ENCODE assay signal across 8 cellular contexts in genomic region chr9:5509573-5509972, GRCh38. TPM values are rescaled to one million over a fixed set of nuclear protein-coding genes. Genes with fewer than 3 reads are reported as not detected.
DNase-seq lines count a peak whose midpoint lies in the region; ATAC-seq and FAIRE-seq lines count a peak whose summit lies in the region.

No MANE protein-coding gene starts in this region.

- peak overlapping the region; percentile 100 for H3K27ac ChIP-seq in epithelial cell of prostate

- DNase-seq in EH (ENCODE audit: low read depth) (peak; percentile 100), RCC 7860 (ENCODE audit: low spot score) (peak; percentile 99), epithelial cell of prostate (ENCODE audit: low read depth, low spot score) (no peak), pulmonary artery endothelial cell (ENCODE audit: low read depth, low spot score) (peak; percentile 96), hippocampal formation (lab: John Stamatoyannopoulos, UW) (no peak), MV-4-11 (lab: John Stamatoyannopoulos, UW) (no peak)

- FAIRE-seq in RCC 7860 (lab: Jason Lieb, UNC), result peak; percentile 89

- no peak for ATAC-seq in GM18873 (IDR thresholded peaks at IDR 0.05; ENCODE audit: low FRiP score, unreplicated experiment)
- ATAC-seq in HG02798 (IDR thresholded peaks at IDR 0.05; ENCODE audit: poor library complexity, unreplicated experiment), result no peak

RNA-seq across cellular contexts. Expression of gene PDCD1LG2, which starts 0.8 kb away (rescaled TPM):
- 24.3 and 27.1 TPM in 2 replicates for total RNA-seq in pulmonary artery endothelial cell

RNA-seq across cellular contexts. Expression of gene CD274, which starts 59.2 kb away (rescaled TPM):
- total RNA-seq in pulmonary artery endothelial cell, result 39.2 and 44.7 TPM in 2 replicates

Comparison
In these comparisons a context has a peak if more than half of its experiments do, and no peak if none do; other contexts are left out.
1. DNase-seq: peak in EH (single experiment), RCC 7860 (single experiment) and pulmonary artery endothelial cell (single experiment); none in epithelial cell of prostate (single experiment), hippocampal formation (0 of 2) and MV-4-11 (single experiment).